In genomic region chr19:5046339-5047039, GRCh38 we compare ENCODE assay signal across 8 cellular contexts.
DNase-seq lines count a peak whose midpoint lies in the region; ATAC-seq and TF ChIP-seq lines count a peak whose summit lies in the region.

No MANE protein-coding gene starts in this region.

- H3K27ac ChIP-seq in substantia nigra (ENCODE audit: low read depth, low read length, poor library complexity, severe bottlenecking), result peak overlapping the region; percentile 26

- POLR2A ChIA-PET in HEK293T (lab: Yijun Ruan, JAX), result no interaction called here

- CTCF ChIA-PET in HEK293T (lab: Yijun Ruan, JAX), result interaction anchor here (0.7 to 1.5 kb wide), 4 partner anchors 10 to 92 kb away, joined by 3 to 5 read pairs (median 4); no protein-coding TSS in a partner anchor

- ATAC-seq in esophagus mucosa (peak; percentile 68), HG02938 (IDR thresholded peaks at IDR 0.05; ENCODE audit: unreplicated experiment) (no peak), HG02642 (IDR thresholded peaks at IDR 0.05; ENCODE audit: poor library complexity, unreplicated experiment) (no peak)

- DNase-seq in HEK293T (ENCODE audit: extremely low spot score), result peak; percentile 60
- DNase-seq in NCI-H510A treated with DMSO at 0.1 percent for 48 hours (lab: John Stamatoyannopoulos, UW), result peak; percentile 99
- peak in 3 of 49 donors; percentile 8 to 80 (median 16) for DNase-seq in substantia nigra (lab: John Stamatoyannopoulos, UW)
- DNase-seq in glomerular visceral epithelial cell (ENCODE audit: extremely low spot score), result no peak
- DNase-seq in T-helper 9 cell, result no peak

TF ChIP-seq in HEK293T, 16 proteins besides CTCF, POLR2A, EP300 and RAD21:
- no peak for TF ChIP-seq HDGF (IDR thresholded peaks at IDR 0.05; ENCODE audit: borderline replicate concordance)
- TF ChIP-seq L3MBTL2 (conservative IDR thresholded peaks at IDR 0.05), result peak; percentile 34
- TF ChIP-seq FOXK2 (IDR thresholded peaks at IDR 0.05), result no peak
- TF ChIP-seq ZNF384 (IDR thresholded peaks at IDR 0.05), result no peak
- peak; percentile 52; the same call in 1 of the 2 replicates for TF ChIP-seq PKNOX1 (IDR thresholded peaks at IDR 0.05)

Comparison
In these comparisons a context has a peak if more than half of its experiments do, and no peak if none do; other contexts are left out.
1. DNase-seq: peak in HEK293T (single experiment) and NCI-H510A treated with DMSO at 0.1 percent for 48 hours (single experiment); none in glomerular visceral epithelial cell (single experiment) and T-helper 9 cell (single experiment).